Comparison of ENCODE assay signal across 12 cellular contexts in genomic region chr19:1519802-1520201, GRCh38. TPM values are rescaled to one million over a fixed set of nuclear protein-coding genes. Genes with fewer than 3 reads are reported as not detected.
"Had no signal": no experiment of that assay in that cellular context is flagged by ENCODE, and none has a peak within 500 bp of the region (broad histone marks: within the 10 kb centered on the region; RNA-seq: fewer than 3 reads in every experiment).

No MANE protein-coding gene starts in this region.

RNA-seq across cellular contexts. Expression of gene PLK5, which starts 4.1 kb away (rescaled TPM):
- total RNA-seq: myocyte; naive thymus-derived CD8-positive, alpha-beta T cell; natural killer cell treated with Interleukin-12 subunit alpha and Interleukin-12 subunit beta and Interleukin-15 and Interleukin-18, amount 100 ng/mL, for 72 hours; neural crest cell; occipital lobe; pancreas; pulmonary artery endothelial cell; right atrium auricular region; smooth muscle cell; spleen; transverse colon; upper lobe of right lung had no signal
- polyA plus RNA-seq: naive thymus-derived CD8-positive, alpha-beta T cell; smooth muscle cell had no signal

RNA-seq across cellular contexts. Expression of gene ADAMTSL5, which starts 7.0 kb away (rescaled TPM):
- total RNA-seq: neural crest cell, occipital lobe had no signal
